8 cellular contexts compared by ENCODE assay signal in genomic region chr4:80362578-80363181, GRCh38. TPM values are rescaled to one million over a fixed set of nuclear protein-coding genes. Genes with fewer than 3 reads are reported as not detected.
A peak's percentile ranks its signal among the peaks of the same experiment; 100 is the strongest.
DNase-seq lines count a peak whose midpoint lies in the region; ATAC-seq and TF ChIP-seq lines count a peak whose summit lies in the region.

No MANE protein-coding gene starts in this region.

- H3K27me3 Mint-ChIP-seq in activated T-cell treated with anti-CD3 and anti-CD28 coated beads, Interleukin-2, amount 50 U/mL, for 4 hours (ENCODE audit: low read depth), result peaks cover 24% of the 10 kb centered on the region

- no peak for TF ChIP-seq POLR2A in suprapubic skin (IDR thresholded peaks at IDR 0.05)

- H3K4me1 Mint-ChIP-seq in activated T-cell treated with anti-CD3 and anti-CD28 coated beads, Interleukin-2, amount 50 U/mL, for 4 hours (ENCODE audit: low read depth), result peaks cover 5% of the 10 kb centered on the region

- 18% methylated on average over 4 of the region's 4 CpGs for WGBS in suprapubic skin

- DNase-seq in activated CD8-positive, alpha-beta memory T cell treated with anti-CD3 and anti-CD28 coated beads, Interleukin-2, amount 50 U/mL, for 24 hours (ENCODE audit: extremely low read depth), result peak; percentile 6
- DNase-seq in activated CD8-positive, alpha-beta memory T cell treated with anti-CD3 and anti-CD28 coated beads for 24 hours, result no peak
- peak; percentile 37 for DNase-seq in NCI-H774 (lab: John Stamatoyannopoulos, UW)
- peak; percentile 20 for DNase-seq in activated T-cell treated with anti-CD3 and anti-CD28 coated beads, Interleukin-2, amount 50 U/mL, for 4 hours
- peak in 40 of 42 donors; percentile 27 to 75 (median 54) for DNase-seq in head of caudate nucleus
- peak; percentile 9 to 28 for DNase-seq in stimulated activated CD4-positive, alpha-beta T cell treated with anti-CD3 and anti-CD28 coated beads, Interleukin-12 subunit alpha, Interleukin-12 subunit beta, amount 100 ng/mL, for 24 hours (ENCODE audit: low read depth in 2 of 2)
- DNase-seq in suprapubic skin (ENCODE audit: low spot score in 2 of 2), result no peak

- H3K4me1 ChIP-seq in suprapubic skin, result no peaks in the 10 kb centered on the region

- H3K4me3 ChIP-seq in suprapubic skin, result no peak overlapping the region

- intact Hi-C loops in head of caudate nucleus (cut with DNase I), result loop anchor here (5.0 to 10.0 kb wide), 2 partner anchors 630 to 682 kb away; no protein-coding TSS in a partner anchor

- no peaks in the 10 kb centered on the region for H3K9me3 ChIP-seq in suprapubic skin

- no peaks in the 10 kb centered on the region for H3K36me3 ChIP-seq in suprapubic skin

- H3K4me3 Mint-ChIP-seq in activated T-cell treated with anti-CD3 and anti-CD28 coated beads, Interleukin-2, amount 50 U/mL, for 4 hours, result no peak overlapping the region

- peak; percentile 63 for ATAC-seq in HG02678 (IDR thresholded peaks at IDR 0.05; ENCODE audit: unreplicated experiment)
- ATAC-seq in activated T-cell treated with anti-CD3 and anti-CD28 coated beads, Interleukin-2, amount 50 U/mL, for 4 hours, result no peak

- no peaks in the 10 kb centered on the region for H3K9me3 Mint-ChIP-seq in activated T-cell treated with anti-CD3 and anti-CD28 coated beads, Interleukin-2, amount 50 U/mL, for 4 hours

- TF ChIP-seq EP300 in suprapubic skin (IDR thresholded peaks at IDR 0.05), result no peak

- no peak for TF ChIP-seq CTCF in suprapubic skin (IDR thresholded peaks at IDR 0.05)

- peaks cover 15% of the 10 kb centered on the region for H3K27me3 ChIP-seq in suprapubic skin

- no peaks in the 10 kb centered on the region for H3K36me3 Mint-ChIP-seq in activated T-cell treated with anti-CD3 and anti-CD28 coated beads, Interleukin-2, amount 50 U/mL, for 4 hours (ENCODE audit: insufficient read depth)

- H3K27ac ChIP-seq in suprapubic skin, result no peak overlapping the region

RNA-seq across cellular contexts. Expression of gene CFAP299, which starts 27.1 kb away (rescaled TPM):
- not detected for total RNA-seq in activated T-cell treated with anti-CD3 and anti-CD28 coated beads, Interleukin-2, amount 50 U/mL, for 4 hours
- total RNA-seq in suprapubic skin, result not detected

Comparison
In these comparisons a context has a peak if more than half of its experiments do, and no peak if none do; other contexts are left out.
1. DNase-seq: peak in activated CD8-positive, alpha-beta memory T cell treated with anti-CD3 and anti-CD28 coated beads, Interleukin-2, amount 50 U/mL, for 24 hours (single experiment), NCI-H774 (single experiment), activated T-cell treated with anti-CD3 and anti-CD28 coated beads, Interleukin-2, amount 50 U/mL, for 4 hours (single experiment), head of caudate nucleus (40 of 42) and stimulated activated CD4-positive, alpha-beta T cell treated with anti-CD3 and anti-CD28 coated beads, Interleukin-12 subunit alpha, Interleukin-12 subunit beta, amount 100 ng/mL, for 24 hours (2 of 2); none in activated CD8-positive, alpha-beta memory T cell treated with anti-CD3 and anti-CD28 coated beads for 24 hours (single experiment) and suprapubic skin (0 of 2).